In genomic region chr11:48055292-48056132, GRCh38 we compare ENCODE assay signal across 1 cellular context.
TF ChIP-seq lines count a peak whose summit lies in the region.

No MANE protein-coding gene starts in this region.

TF ChIP-seq in K562, 482 proteins besides CTCF, POLR2A, EP300 and RAD21 (continued from another document):
- TF ChIP-seq, protein P1, sequence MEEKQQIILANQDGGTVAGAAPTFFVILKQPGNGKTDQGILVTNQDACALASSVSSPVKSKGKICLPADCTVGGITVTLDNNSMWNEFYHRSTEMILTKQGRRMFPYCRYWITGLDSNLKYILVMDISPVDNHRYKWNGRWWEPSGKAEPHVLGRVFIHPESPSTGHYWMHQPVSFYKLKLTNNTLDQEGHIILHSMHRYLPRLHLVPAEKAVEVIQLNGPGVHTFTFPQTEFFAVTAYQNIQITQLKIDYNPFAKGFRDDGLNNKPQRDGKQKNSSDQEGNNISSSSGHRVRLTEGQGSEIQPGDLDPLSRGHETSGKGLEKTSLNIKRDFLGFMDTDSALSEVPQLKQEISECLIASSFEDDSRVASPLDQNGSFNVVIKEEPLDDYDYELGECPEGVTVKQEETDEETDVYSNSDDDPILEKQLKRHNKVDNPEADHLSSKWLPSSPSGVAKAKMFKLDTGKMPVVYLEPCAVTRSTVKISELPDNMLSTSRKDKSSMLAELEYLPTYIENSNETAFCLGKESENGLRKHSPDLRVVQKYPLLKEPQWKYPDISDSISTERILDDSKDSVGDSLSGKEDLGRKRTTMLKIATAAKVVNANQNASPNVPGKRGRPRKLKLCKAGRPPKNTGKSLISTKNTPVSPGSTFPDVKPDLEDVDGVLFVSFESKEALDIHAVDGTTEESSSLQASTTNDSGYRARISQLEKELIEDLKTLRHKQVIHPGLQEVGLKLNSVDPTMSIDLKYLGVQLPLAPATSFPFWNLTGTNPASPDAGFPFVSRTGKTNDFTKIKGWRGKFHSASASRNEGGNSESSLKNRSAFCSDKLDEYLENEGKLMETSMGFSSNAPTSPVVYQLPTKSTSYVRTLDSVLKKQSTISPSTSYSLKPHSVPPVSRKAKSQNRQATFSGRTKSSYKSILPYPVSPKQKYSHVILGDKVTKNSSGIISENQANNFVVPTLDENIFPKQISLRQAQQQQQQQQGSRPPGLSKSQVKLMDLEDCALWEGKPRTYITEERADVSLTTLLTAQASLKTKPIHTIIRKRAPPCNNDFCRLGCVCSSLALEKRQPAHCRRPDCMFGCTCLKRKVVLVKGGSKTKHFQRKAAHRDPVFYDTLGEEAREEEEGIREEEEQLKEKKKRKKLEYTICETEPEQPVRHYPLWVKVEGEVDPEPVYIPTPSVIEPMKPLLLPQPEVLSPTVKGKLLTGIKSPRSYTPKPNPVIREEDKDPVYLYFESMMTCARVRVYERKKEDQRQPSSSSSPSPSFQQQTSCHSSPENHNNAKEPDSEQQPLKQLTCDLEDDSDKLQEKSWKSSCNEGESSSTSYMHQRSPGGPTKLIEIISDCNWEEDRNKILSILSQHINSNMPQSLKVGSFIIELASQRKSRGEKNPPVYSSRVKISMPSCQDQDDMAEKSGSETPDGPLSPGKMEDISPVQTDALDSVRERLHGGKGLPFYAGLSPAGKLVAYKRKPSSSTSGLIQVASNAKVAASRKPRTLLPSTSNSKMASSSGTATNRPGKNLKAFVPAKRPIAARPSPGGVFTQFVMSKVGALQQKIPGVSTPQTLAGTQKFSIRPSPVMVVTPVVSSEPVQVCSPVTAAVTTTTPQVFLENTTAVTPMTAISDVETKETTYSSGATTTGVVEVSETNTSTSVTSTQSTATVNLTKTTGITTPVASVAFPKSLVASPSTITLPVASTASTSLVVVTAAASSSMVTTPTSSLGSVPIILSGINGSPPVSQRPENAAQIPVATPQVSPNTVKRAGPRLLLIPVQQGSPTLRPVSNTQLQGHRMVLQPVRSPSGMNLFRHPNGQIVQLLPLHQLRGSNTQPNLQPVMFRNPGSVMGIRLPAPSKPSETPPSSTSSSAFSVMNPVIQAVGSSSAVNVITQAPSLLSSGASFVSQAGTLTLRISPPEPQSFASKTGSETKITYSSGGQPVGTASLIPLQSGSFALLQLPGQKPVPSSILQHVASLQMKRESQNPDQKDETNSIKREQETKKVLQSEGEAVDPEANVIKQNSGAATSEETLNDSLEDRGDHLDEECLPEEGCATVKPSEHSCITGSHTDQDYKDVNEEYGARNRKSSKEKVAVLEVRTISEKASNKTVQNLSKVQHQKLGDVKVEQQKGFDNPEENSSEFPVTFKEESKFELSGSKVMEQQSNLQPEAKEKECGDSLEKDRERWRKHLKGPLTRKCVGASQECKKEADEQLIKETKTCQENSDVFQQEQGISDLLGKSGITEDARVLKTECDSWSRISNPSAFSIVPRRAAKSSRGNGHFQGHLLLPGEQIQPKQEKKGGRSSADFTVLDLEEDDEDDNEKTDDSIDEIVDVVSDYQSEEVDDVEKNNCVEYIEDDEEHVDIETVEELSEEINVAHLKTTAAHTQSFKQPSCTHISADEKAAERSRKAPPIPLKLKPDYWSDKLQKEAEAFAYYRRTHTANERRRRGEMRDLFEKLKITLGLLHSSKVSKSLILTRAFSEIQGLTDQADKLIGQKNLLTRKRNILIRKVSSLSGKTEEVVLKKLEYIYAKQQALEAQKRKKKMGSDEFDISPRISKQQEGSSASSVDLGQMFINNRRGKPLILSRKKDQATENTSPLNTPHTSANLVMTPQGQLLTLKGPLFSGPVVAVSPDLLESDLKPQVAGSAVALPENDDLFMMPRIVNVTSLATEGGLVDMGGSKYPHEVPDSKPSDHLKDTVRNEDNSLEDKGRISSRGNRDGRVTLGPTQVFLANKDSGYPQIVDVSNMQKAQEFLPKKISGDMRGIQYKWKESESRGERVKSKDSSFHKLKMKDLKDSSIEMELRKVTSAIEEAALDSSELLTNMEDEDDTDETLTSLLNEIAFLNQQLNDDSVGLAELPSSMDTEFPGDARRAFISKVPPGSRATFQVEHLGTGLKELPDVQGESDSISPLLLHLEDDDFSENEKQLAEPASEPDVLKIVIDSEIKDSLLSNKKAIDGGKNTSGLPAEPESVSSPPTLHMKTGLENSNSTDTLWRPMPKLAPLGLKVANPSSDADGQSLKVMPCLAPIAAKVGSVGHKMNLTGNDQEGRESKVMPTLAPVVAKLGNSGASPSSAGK (IDR thresholded peaks at IDR 0.05) = peak; percentile 50
- TF ChIP-seq ZBTB8A (IDR thresholded peaks at IDR 0.05; ENCODE audit: partially characterized antibody) = no peak
- TF ChIP-seq, protein P2, sequence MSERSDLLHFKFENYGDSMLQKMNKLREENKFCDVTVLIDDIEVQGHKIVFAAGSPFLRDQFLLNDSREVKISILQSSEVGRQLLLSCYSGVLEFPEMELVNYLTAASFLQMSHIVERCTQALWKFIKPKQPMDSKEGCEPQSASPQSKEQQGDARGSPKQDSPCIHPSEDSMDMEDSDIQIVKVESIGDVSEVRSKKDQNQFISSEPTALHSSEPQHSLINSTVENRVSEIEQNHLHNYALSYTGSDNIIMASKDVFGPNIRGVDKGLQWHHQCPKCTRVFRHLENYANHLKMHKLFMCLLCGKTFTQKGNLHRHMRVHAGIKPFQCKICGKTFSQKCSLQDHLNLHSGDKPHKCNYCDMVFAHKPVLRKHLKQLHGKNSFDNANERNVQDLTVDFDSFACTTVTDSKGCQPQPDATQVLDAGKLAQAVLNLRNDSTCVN (CRISPR knock-in tag; IDR thresholded peaks at IDR 0.05) = peak; percentile 26; the same call in 1 of the 2 replicates
- TF ChIP-seq MYC (IDR thresholded peaks at IDR 0.05; ENCODE audit: low read depth, low read length) = no peak
- TF ChIP-seq MYC (CRISPR knock-in tag; IDR thresholded peaks at IDR 0.05; ENCODE audit: borderline replicate concordance, low read depth) = no peak
- peak; percentile 14; the same call in 1 of the 2 replicates for TF ChIP-seq CBFA2T3 (IDR thresholded peaks at IDR 0.05)
- no peak for TF ChIP-seq ZFP1 (CRISPR knock-in tag; IDR thresholded peaks at IDR 0.05)
- TF ChIP-seq HSF4 (CRISPR knock-in tag; IDR thresholded peaks at IDR 0.05; ENCODE audit: borderline replicate concordance) = no peak
- peak; percentile 69; the same call in 1 of the 2 replicates for TF ChIP-seq SOX6 (IDR thresholded peaks at IDR 0.05)
- no peak for TF ChIP-seq HIVEP1 (CRISPR knock-in tag; IDR thresholded peaks at IDR 0.05)
- peak; percentile 62; the same call in 1 of the 2 replicates for TF ChIP-seq ETV5 (CRISPR knock-in tag; IDR thresholded peaks at IDR 0.05; ENCODE audit: low read depth)
- peak; percentile 63; the same call in 1 of the 2 replicates for TF ChIP-seq ZNF165 (CRISPR knock-in tag; IDR thresholded peaks at IDR 0.05; ENCODE audit: borderline replicate concordance)
- TF ChIP-seq ZKSCAN8 (CRISPR knock-in tag; IDR thresholded peaks at IDR 0.05) = no peak
TF ChIP-seq in K562: peak in this region for 46.
